Comparison of ENCODE assay signal across 26 cellular contexts in the genomic region with DNA sequence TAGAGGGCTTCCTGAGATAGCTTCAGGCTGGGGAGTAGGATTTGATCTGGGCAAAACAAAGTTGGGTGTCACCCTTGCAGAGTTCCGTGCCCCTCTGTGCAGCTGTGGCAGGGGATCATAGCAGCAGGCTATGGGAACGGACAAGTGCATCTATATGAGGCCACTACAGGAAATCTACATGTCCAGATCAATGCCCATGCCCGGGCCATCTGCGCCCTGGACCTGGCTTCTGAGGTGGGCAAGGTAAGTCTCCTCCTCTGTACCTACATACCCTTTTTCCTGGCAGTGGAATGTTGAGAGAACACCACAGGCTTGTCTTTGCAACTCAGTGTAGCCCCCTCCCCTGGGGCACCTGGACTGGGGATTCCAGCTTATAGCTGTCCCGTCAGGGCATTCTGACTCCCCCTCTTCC. TPM values are rescaled to one million over a fixed set of nuclear protein-coding genes. Genes with fewer than 3 reads are reported as not detected.
DNase-seq lines count a peak whose midpoint lies in the region; ATAC-seq, FAIRE-seq and TF ChIP-seq lines count a peak whose summit lies in the region.
"Had no signal": no experiment of that assay in that cellular context is flagged by ENCODE, and none has a peak within 500 bp of the region (broad histone marks: within the 10 kb centered on the region; RNA-seq: fewer than 3 reads in every experiment).

No MANE protein-coding gene starts in this region.

- WGBS in endodermal cell (ENCODE audit: insufficient coverage in 1 of 2, insufficient read length in 1 of 2), 2 experiments, result 93% methylated on average over 4 to 5 of the region's 5 CpGs
- WGBS in neuronal stem cell (ENCODE audit: extremely low coverage in 2 of 2, insufficient read length in 2 of 2, insufficient replicate concordance in 1 of 2), 2 donors, result no CpG with 5 or more reads among the region's 5 CpGs
- WGBS in adrenal gland, 4 donors, result 73 to 88% (median 84%) methylated on average over 3 to 5 of the region's 5 CpGs

- H3K14ac ChIP-seq in neuronal stem cell (ENCODE audit: low read length), result no peak overlapping the region

- H3K4me2 ChIP-seq in neuronal stem cell (ENCODE audit: insufficient read depth, low read length, poor library complexity, severe bottlenecking), result no peak overlapping the region
- H3K4me2 ChIP-seq: BLaER1 had no signal

- peak overlapping the region; percentile 34 for H2BK15ac ChIP-seq in neuronal stem cell (ENCODE audit: low read length)

- peak overlapping the region; percentile 43 for H2BK120ac ChIP-seq in neuronal stem cell (ENCODE audit: low read depth, low read length)

- no peak for ATAC-seq in sciatic nerve
- ATAC-seq: activated T-helper 17 cell treated with anti-CD3 and anti-CD28 coated beads, Interleukin-2, amount 50 U/mL, for 72 hours; effector memory CD8-positive, alpha-beta T cell; lower lobe of right lung; naive thymus-derived CD8-positive, alpha-beta T cell; pancreas had no signal

- H2AK5ac ChIP-seq in neuronal stem cell (ENCODE audit: low read depth, low read length), result no peak overlapping the region

- no peak overlapping the region for H4K91ac ChIP-seq in neuronal stem cell (ENCODE audit: low read depth, low read length, poor library complexity)

- H3K18ac ChIP-seq in neuronal stem cell (ENCODE audit: low read length), result no peak overlapping the region

- H2BK12ac ChIP-seq in neuronal stem cell (ENCODE audit: low read length), result no peak overlapping the region

- intact Hi-C loops in vagina (cut with DNase I) (no loop called here), adrenal gland (cut with DNase I) (no loop called here), sciatic nerve (cut with DNase I) (no loop called here)

- no peak for TF ChIP-seq CTCF in HFFc6 (IDR thresholded peaks at IDR 0.05)
- no peak for TF ChIP-seq CTCF in endodermal cell (conservative IDR thresholded peaks at IDR 0.05)
- TF ChIP-seq CTCF in vagina (IDR thresholded peaks at IDR 0.05), result no peak
- TF ChIP-seq CTCF in adrenal gland (IDR thresholded peaks at IDR 0.05), result no peak

- H3K27me3 ChIP-seq in endodermal cell (ENCODE audit: control insufficient read depth, insufficient read depth, low read length, poor library complexity, severe bottlenecking) (peaks cover 6% of the 10 kb centered on the region), neuronal stem cell (ENCODE audit: control insufficient read depth in 3 of 3, insufficient read depth in 3 of 3, low read depth in 1 of 3, low read length in 3 of 3) (no peaks in the 10 kb centered on the region), vagina (no peaks in the 10 kb centered on the region), adrenal gland (no peaks in the 10 kb centered on the region)
- H3K27me3 ChIP-seq: pancreas, testis had no signal

- H3K79me1 ChIP-seq in neuronal stem cell (ENCODE audit: low read depth, low read length), result peaks cover 10% of the 10 kb centered on the region

- peaks cover 19% of the 10 kb centered on the region for H3K36me3 Mint-ChIP-seq in HFFc6 (ENCODE audit: low read depth)
- H3K36me3 Mint-ChIP-seq in endodermal cell (ENCODE audit: low read depth), result peaks cover 41% of the 10 kb centered on the region

- DNase-seq in GM12892 (ENCODE audit: insufficient read length) (no peak), HFFc6 (no peak), endodermal cell (no peak), neuronal stem cell (ENCODE audit: low spot score) (no peak), vagina (ENCODE audit: extremely low spot score in 2 of 2) (no peak), adrenal gland (no peak), sciatic nerve (ENCODE audit: low spot score) (no peak)
- DNase-seq: DMS153; effector memory CD8-positive, alpha-beta T cell; HCEC 1CT; Karpas-422; lower lobe of right lung; naive thymus-derived CD8-positive, alpha-beta T cell; NCI-H1436 treated with DMSO at 0.1 percent for 48 hours; NCI-H446; NCI-H774; pancreas; retina; stimulated activated CD4-positive, alpha-beta T cell treated with anti-CD3 and anti-CD28 coated beads, Interleukin-2, amount 100 ng/mL, for 24 hours; SW 1271; testis had no signal

- H3K4ac ChIP-seq in neuronal stem cell (ENCODE audit: low read length), result no peak overlapping the region

- H3K27me3 Mint-ChIP-seq in HFFc6 (ENCODE audit: insufficient read depth) (no peaks in the 10 kb centered on the region; the same call in 1 of the 2 replicates), endodermal cell (ENCODE audit: insufficient read depth) (peaks cover 25% of the 10 kb centered on the region)
- H3K27me3 Mint-ChIP-seq: activated naive CD4-positive, alpha-beta T cell treated with anti-CD3 and anti-CD28 coated beads, Interleukin-2, amount 50 U/mL, for 24 hours; activated T-helper 17 cell treated with anti-CD3 and anti-CD28 coated beads, Interleukin-2, amount 50 U/mL, for 72 hours; effector memory CD8-positive, alpha-beta T cell; naive thymus-derived CD8-positive, alpha-beta T cell; stimulated activated naive CD8-positive, alpha-beta T cell treated with anti-CD3 and anti-CD28 coated beads, Interleukin-15, Interleukin-2, amounts not matched to agents 100 ng/mL and 50 ng/mL, for 24 hours had no signal

- H3K9me3 ChIP-seq in endodermal cell (ENCODE audit: control insufficient read depth, low read length) (no peaks in the 10 kb centered on the region), neuronal stem cell (replicated peaks in 1 of 2; ENCODE audit: control insufficient read depth in 2 of 2, insufficient read depth in 1 of 2, low read depth in 1 of 2, low read length in 2 of 2) (peaks cover 0 to 3% of the 10 kb centered on the region in 2 donors), vagina (no peaks in the 10 kb centered on the region), adrenal gland (replicated peaks in 1 of 3) (no peaks in the 10 kb centered on the region)
- H3K9me3 ChIP-seq: BLaER1, lower lobe of right lung, pancreas, testis had no signal

- H3K4me1 ChIP-seq in endodermal cell (ENCODE audit: control insufficient read depth, insufficient read depth, low read length), result peaks cover 17% of the 10 kb centered on the region
- peaks cover 0 to 7% of the 10 kb centered on the region in 2 donors for H3K4me1 ChIP-seq in neuronal stem cell (ENCODE audit: control insufficient read depth in 2 of 2, insufficient read depth in 1 of 2, low read depth in 1 of 2, low read length in 2 of 2)
- peaks cover 19% of the 10 kb centered on the region for H3K4me1 ChIP-seq in vagina
- H3K4me1 ChIP-seq in adrenal gland (replicated peaks in 1 of 2), result peaks cover 5 to 6% of the 10 kb centered on the region in 2 donors
- H3K4me1 ChIP-seq: testis had no signal

- H2BK5ac ChIP-seq in neuronal stem cell (ENCODE audit: low read length), result no peak overlapping the region

- H3K4me3 Mint-ChIP-seq in HFFc6 (peak overlapping the region; percentile 38; the same call in 1 of the 2 replicates), endodermal cell (no peak overlapping the region)
- H3K4me3 Mint-ChIP-seq: activated naive CD4-positive, alpha-beta T cell treated with anti-CD3 and anti-CD28 coated beads, Interleukin-2, amount 50 U/mL, for 24 hours; effector memory CD8-positive, alpha-beta T cell; stimulated activated naive CD8-positive, alpha-beta T cell treated with anti-CD3 and anti-CD28 coated beads, Interleukin-15, Interleukin-2, amounts not matched to agents 100 ng/mL and 50 ng/mL, for 24 hours had no signal

- H3K36me3 ChIP-seq in endodermal cell (ENCODE audit: control insufficient read depth, insufficient read depth, low read length) (peaks cover 55% of the 10 kb centered on the region), neuronal stem cell (replicated peaks in 1 of 2; ENCODE audit: control insufficient read depth in 2 of 2, insufficient read depth in 2 of 2, low read length in 2 of 2) (peaks cover 50 to 64% of the 10 kb centered on the region in 2 donors), vagina (peaks cover 0 to 27% of the 10 kb centered on the region in 2 donors), adrenal gland (replicated peaks in 1 of 2) (peaks cover 0 to 42% of the 10 kb centered on the region in 2 donors)

- H3K9me3 Mint-ChIP-seq in HFFc6 (no peaks in the 10 kb centered on the region), endodermal cell (no peaks in the 10 kb centered on the region)
- H3K9me3 Mint-ChIP-seq: activated naive CD4-positive, alpha-beta T cell treated with anti-CD3 and anti-CD28 coated beads, Interleukin-2, amount 50 U/mL, for 24 hours; activated T-helper 17 cell treated with anti-CD3 and anti-CD28 coated beads, Interleukin-2, amount 50 U/mL, for 72 hours; effector memory CD8-positive, alpha-beta T cell; naive thymus-derived CD8-positive, alpha-beta T cell; stimulated activated naive CD8-positive, alpha-beta T cell treated with anti-CD3 and anti-CD28 coated beads, Interleukin-15, Interleukin-2, amounts not matched to agents 100 ng/mL and 50 ng/mL, for 24 hours had no signal

- H2AFZ ChIP-seq in neuronal stem cell (ENCODE audit: low read length), result no peak overlapping the region

- no peak overlapping the region for H3K27ac ChIP-seq in endodermal cell (ENCODE audit: low read depth, low read length)
- no peak overlapping the region for H3K27ac ChIP-seq in neuronal stem cell (replicated peaks; ENCODE audit: low read length)
- H3K27ac ChIP-seq in vagina, result no peak overlapping the region
- no peak overlapping the region for H3K27ac ChIP-seq in adrenal gland
- H3K27ac ChIP-seq: BLaER1, lower lobe of right lung, pancreas, testis had no signal

- no peak overlapping the region for H3K4me3 ChIP-seq in endodermal cell (ENCODE audit: low read length)
- H3K4me3 ChIP-seq in neuronal stem cell (ENCODE audit: low read length in 2 of 2), result no peak overlapping the region
- H3K4me3 ChIP-seq in vagina, result no peak overlapping the region
- no peak overlapping the region for H3K4me3 ChIP-seq in adrenal gland
- H3K4me3 ChIP-seq: BLaER1, lower lobe of right lung, pancreas, testis had no signal

- H3K27ac Mint-ChIP-seq in HFFc6 (peak overlapping the region; percentile 66), endodermal cell (peak overlapping the region; percentile 63)
- H3K27ac Mint-ChIP-seq: activated naive CD4-positive, alpha-beta T cell treated with anti-CD3 and anti-CD28 coated beads, Interleukin-2, amount 50 U/mL, for 24 hours; activated T-helper 17 cell treated with anti-CD3 and anti-CD28 coated beads, Interleukin-2, amount 50 U/mL, for 72 hours; stimulated activated naive CD8-positive, alpha-beta T cell treated with anti-CD3 and anti-CD28 coated beads, Interleukin-15, Interleukin-2, amounts not matched to agents 100 ng/mL and 50 ng/mL, for 24 hours had no signal

- TF ChIP-seq POLR2A in GM12892 (IDR thresholded peaks at IDR 0.05; ENCODE audit: low read depth, low read length) (0 out of 2 replicates have a peak, but pooled peaks have one; percentile 20), vagina (IDR thresholded peaks at IDR 0.05) (no peak), adrenal gland (IDR thresholded peaks at IDR 0.05) (no peak)

- H3K4me1 Mint-ChIP-seq in HFFc6 (ENCODE audit: low read depth), result peaks cover 46% of the 10 kb centered on the region
- peaks cover 41% of the 10 kb centered on the region for H3K4me1 Mint-ChIP-seq in endodermal cell

- H3K9ac ChIP-seq in endodermal cell (ENCODE audit: extremely low read depth, low read length, poor library complexity, severe bottlenecking) (no peak overlapping the region), neuronal stem cell (ENCODE audit: low read depth, low read length, poor library complexity) (no peak overlapping the region)
- H3K9ac ChIP-seq: BLaER1 had no signal

- peak overlapping the region; percentile 78 for H4K8ac ChIP-seq in neuronal stem cell (ENCODE audit: low read depth, low read length)

- no peak for FAIRE-seq in GM12892 (lab: Jason Lieb, UNC)
- FAIRE-seq: pancreas, RCC 7860 had no signal

- peak overlapping the region; percentile 96 for H3K23ac ChIP-seq in neuronal stem cell (ENCODE audit: low read depth, low read length, poor library complexity)

RNA-seq across cellular contexts. Expression of gene WDR54, which starts 3.5 kb away (rescaled TPM):
- polyA plus RNA-seq in GM12892 (2012; ENCODE audit: missing spikeins), result 80.9 TPM
- total RNA-seq in HFFc6 (2021; fragmentation: NEBNext Ultra II Directional; extraction: Animal tissue kit (Norgen Biotek cat#: 25700)), result 10 to 100 TPM; 30.7 to 37.7 (median 33.4) TPM
- total RNA-seq in endodermal cell, result 10 to 100 TPM; 43.1 to 69.4 TPM
- 75.7 TPM for polyA plus RNA-seq in endodermal cell (2013, experiment 1 of 2)
- polyA plus RNA-seq in endodermal cell (2013, experiment 2 of 2), result 65.9 TPM
- 53.6 TPM for polyA plus RNA-seq in neuronal stem cell (2013, experiment 1 of 2)
- polyA plus RNA-seq in neuronal stem cell (2013, experiment 2 of 2), result 50.0 TPM
- total RNA-seq in vagina, result 8.8 TPM
- 10 to 100 TPM in 6 of 8 donors, 1 to 10 TPM in 2; 7.5 to 23.9 (median 16.1) TPM for total RNA-seq in adrenal gland
- 10 to 100 TPM in 2 of 3 donors, 1 to 10 TPM in 1; 6.4 to 20.2 (median 14.4) TPM for polyA plus RNA-seq in adrenal gland
- total RNA-seq in sciatic nerve, result 14.0 TPM

RNA-seq across cellular contexts. Expression of gene C2orf81, which starts 3.6 kb away (rescaled TPM):
- 2.0 TPM for polyA plus RNA-seq in GM12892 (2012; ENCODE audit: missing spikeins)
- total RNA-seq in HFFc6 (2021; fragmentation: NEBNext Ultra II Directional; extraction: Animal tissue kit (Norgen Biotek cat#: 25700)), result 1 to 10 TPM in 5 of 6 experiments, under 1 TPM in 1; 0.53 to 2.3 (median 1.4) TPM
- total RNA-seq in endodermal cell (1 to 10 TPM; 3.8 to 4.8 TPM), vagina (2.7 TPM), adrenal gland (1 to 10 TPM in 5 of 8 donors, under 1 TPM in 3; 0.36 to 4.7 (median 1.8) TPM), sciatic nerve (4.4 TPM)
- polyA plus RNA-seq in endodermal cell (2013, experiment 1 of 2), result 6.2 TPM
- polyA plus RNA-seq in endodermal cell (2013, experiment 2 of 2), result 4.3 TPM
- 9.5 TPM for polyA plus RNA-seq in neuronal stem cell (2013, experiment 1 of 2)
- 9.0 TPM for polyA plus RNA-seq in neuronal stem cell (2013, experiment 2 of 2)
- 1 to 10 TPM in 2 of 3 donors, under 1 TPM in 1; 0.46 to 7.1 (median 4.5) TPM for polyA plus RNA-seq in adrenal gland

RNA-seq across cellular contexts. Expression of gene RTKN, which starts 16.7 kb away (rescaled TPM):
- polyA plus RNA-seq in GM12892 (2012; ENCODE audit: missing spikeins), result 8.4 TPM
- 10 to 100 TPM; 12.7 to 14.8 (median 13.6) TPM for total RNA-seq in HFFc6 (2021; fragmentation: NEBNext Ultra II Directional; extraction: Animal tissue kit (Norgen Biotek cat#: 25700))
- total RNA-seq in endodermal cell (100 to 1,000 TPM in 1 of 2 donors, 10 to 100 TPM in 1; 83.6 to 117 TPM), vagina (24.6 TPM), adrenal gland (10 to 100 TPM in 7 of 8 donors, 1 to 10 TPM in 1; 9.7 to 21.2 (median 14.1) TPM), sciatic nerve (76.0 TPM)
- polyA plus RNA-seq in endodermal cell (2013, experiment 1 of 2), result 35.7 TPM
- polyA plus RNA-seq in endodermal cell (2013, experiment 2 of 2), result 34.4 TPM
- polyA plus RNA-seq in neuronal stem cell (2013, experiment 1 of 2), result 20.6 TPM
- polyA plus RNA-seq in neuronal stem cell (2013, experiment 2 of 2), result 20.1 TPM
- polyA plus RNA-seq in adrenal gland, result 10 to 100 TPM in 2 of 3 donors, 1 to 10 TPM in 1; 7.4 to 35.6 (median 17.3) TPM

RNA-seq across cellular contexts. Expression of gene INO80B, which starts 29.9 kb away (rescaled TPM):
- polyA plus RNA-seq in GM12892 (2012; ENCODE audit: missing spikeins), result 13.6 TPM
- total RNA-seq in HFFc6 (2021; fragmentation: NEBNext Ultra II Directional; extraction: Animal tissue kit (Norgen Biotek cat#: 25700)), result 10 to 100 TPM; 18.4 to 26.9 (median 21.4) TPM
- total RNA-seq in endodermal cell (10 to 100 TPM; 23.9 to 38.8 TPM), vagina (32.7 TPM), adrenal gland (100 to 1,000 TPM in 1 of 8 donors, 10 to 100 TPM in 7; 13.6 to 108 (median 37.5) TPM), sciatic nerve (38.2 TPM)
- polyA plus RNA-seq in endodermal cell (2013, experiment 1 of 2), result 23.4 TPM
- polyA plus RNA-seq in endodermal cell (2013, experiment 2 of 2), result 17.1 TPM
- 17.7 TPM for polyA plus RNA-seq in neuronal stem cell (2013, experiment 1 of 2)
- 17.8 TPM for polyA plus RNA-seq in neuronal stem cell (2013, experiment 2 of 2)
- 100 to 1,000 TPM in 2 of 3 donors, 10 to 100 TPM in 1; 40.5 to 133 (median 124) TPM for polyA plus RNA-seq in adrenal gland

RNA-seq across cellular contexts. Expression of gene WBP1, which starts 33.2 kb away (rescaled TPM):
- 34.8 TPM for polyA plus RNA-seq in GM12892 (2012; ENCODE audit: missing spikeins)
- total RNA-seq in HFFc6 (2021; fragmentation: NEBNext Ultra II Directional; extraction: Animal tissue kit (Norgen Biotek cat#: 25700)), result 10 to 100 TPM; 51.0 to 73.1 (median 56.7) TPM
- total RNA-seq in endodermal cell, result 100 to 1,000 TPM; 110 to 116 TPM
- polyA plus RNA-seq in endodermal cell (2013, experiment 1 of 2), result 121 TPM
- polyA plus RNA-seq in endodermal cell (2013, experiment 2 of 2), result 102 TPM
- polyA plus RNA-seq in neuronal stem cell (2013, experiment 1 of 2), result 148 TPM
- 146 TPM for polyA plus RNA-seq in neuronal stem cell (2013, experiment 2 of 2)
- total RNA-seq in vagina, result 63.1 TPM
- total RNA-seq in adrenal gland, result 100 to 1,000 TPM in 7 of 8 donors, 10 to 100 TPM in 1; 67.5 to 176 (median 115) TPM
- polyA plus RNA-seq in adrenal gland, result 100 to 1,000 TPM in 2 of 3 donors, 10 to 100 TPM in 1; 56.9 to 267 (median 244) TPM
- total RNA-seq in sciatic nerve, result 68.6 TPM
